In the genomic region with DNA sequence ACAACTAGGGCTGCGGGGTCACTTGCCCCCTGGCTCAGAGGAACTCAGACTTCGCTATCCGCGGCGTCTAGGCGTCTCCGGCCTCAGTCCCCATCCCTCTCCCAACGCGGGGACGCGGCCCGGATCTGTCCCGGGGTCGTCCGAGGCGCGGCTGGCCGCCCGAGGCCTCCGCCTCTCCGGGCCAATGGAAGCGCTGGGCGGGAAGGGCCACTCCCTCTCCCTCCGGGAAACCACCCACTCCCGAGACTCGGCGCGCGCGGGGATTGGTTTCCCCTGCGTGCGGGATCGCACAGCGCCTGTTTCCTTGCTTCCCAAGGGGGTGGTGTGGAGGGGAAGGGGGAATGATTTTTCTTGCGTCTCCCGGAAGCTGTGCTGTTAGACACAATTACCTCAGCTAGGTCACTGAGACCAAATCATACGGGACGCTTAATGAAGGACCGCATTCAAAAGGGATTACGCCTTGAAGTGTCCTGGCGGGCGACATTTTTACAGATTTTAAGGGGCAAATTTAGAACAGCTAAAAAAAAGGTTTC, we compare ENCODE assay signal across 1 cellular context.
TF ChIP-seq lines count a peak whose summit lies in the region.

No MANE protein-coding gene starts in this region.

TF ChIP-seq in HepG2, 621 proteins besides CTCF, POLR2A, EP300 and RAD21 (continued from another document and continues in another):
- TF ChIP-seq ZFYVE20 (CRISPR knock-in tag; IDR thresholded peaks at IDR 0.05; ENCODE audit: borderline replicate concordance, low read depth) (no peak), ZNF776 (CRISPR knock-in tag; IDR thresholded peaks at IDR 0.05) (no peak), ZNF7 (CRISPR knock-in tag; IDR thresholded peaks at IDR 0.05) (no peak), ZFP36 (IDR thresholded peaks at IDR 0.05; ENCODE audit: borderline replicate concordance, low read depth, low read length, partially characterized antibody) (no peak), ZNF337 (CRISPR knock-in tag; IDR thresholded peaks at IDR 0.05; ENCODE audit: borderline replicate concordance, low read depth) (no peak), MZF1 (CRISPR knock-in tag; IDR thresholded peaks at IDR 0.05; ENCODE audit: borderline replicate concordance) (0 out of 2 replicates have a peak, but pooled peaks have one; percentile 37), HOXA9 (CRISPR knock-in tag; IDR thresholded peaks at IDR 0.05; ENCODE audit: borderline replicate concordance) (no peak), AKAP8 (CRISPR knock-in tag; IDR thresholded peaks at IDR 0.05) (no peak), TOE1 (CRISPR knock-in tag; IDR thresholded peaks at IDR 0.05) (no peak), ZNF615 (CRISPR knock-in tag; IDR thresholded peaks at IDR 0.05; ENCODE audit: borderline replicate concordance) (no peak), NFYB (CRISPR knock-in tag; IDR thresholded peaks at IDR 0.05) (peak; percentile 78), ARID2 (CRISPR knock-in tag; IDR thresholded peaks at IDR 0.05; ENCODE audit: borderline replicate concordance) (peak; percentile 56; the same call in 1 of the 2 replicates), RCOR2 (CRISPR knock-in tag; IDR thresholded peaks at IDR 0.05) (peak; percentile 48; the same call in 1 of the 2 replicates), ZNF709 (CRISPR knock-in tag; IDR thresholded peaks at IDR 0.05) (no peak), PAX8 (CRISPR knock-in tag; IDR thresholded peaks at IDR 0.05; ENCODE audit: borderline replicate concordance) (no peak), ZNF839 (CRISPR knock-in tag; IDR thresholded peaks at IDR 0.05; ENCODE audit: borderline replicate concordance) (no peak), SMAD1 (CRISPR knock-in tag; IDR thresholded peaks at IDR 0.05; ENCODE audit: borderline replicate concordance, low read depth) (no peak), RNF2 (conservative IDR thresholded peaks at IDR 0.05; ENCODE audit: low read depth) (no peak), ZNF501 (CRISPR knock-in tag; IDR thresholded peaks at IDR 0.05) (no peak), STAG1 (CRISPR knock-in tag; IDR thresholded peaks at IDR 0.05) (no peak), ZNF343 (CRISPR knock-in tag; IDR thresholded peaks at IDR 0.05) (no peak), NRL (CRISPR knock-in tag; IDR thresholded peaks at IDR 0.05; ENCODE audit: borderline replicate concordance) (no peak), KMT2A (CRISPR knock-in tag; IDR thresholded peaks at IDR 0.05) (no peak), ZNF251 (CRISPR knock-in tag; IDR thresholded peaks at IDR 0.05) (no peak), RBAK (CRISPR knock-in tag; IDR thresholded peaks at IDR 0.05) (no peak), HNF4G (IDR thresholded peaks at IDR 0.05; ENCODE audit: borderline replicate concordance, low read depth, low read length) (no peak), HNF4G (CRISPR knock-in tag; IDR thresholded peaks at IDR 0.05; ENCODE audit: borderline replicate concordance, low read depth) (no peak), ZNF441 (CRISPR knock-in tag; IDR thresholded peaks at IDR 0.05; ENCODE audit: borderline replicate concordance) (no peak), ZFP36L1 (CRISPR knock-in tag; IDR thresholded peaks at IDR 0.05) (no peak), NR2F2 (IDR thresholded peaks at IDR 0.05; ENCODE audit: borderline replicate concordance, low read depth) (no peak), MAFK (conservative IDR thresholded peaks at IDR 0.05 in 1 of 2, IDR thresholded peaks at IDR 0.05 in 1 of 2; ENCODE audit: low read length in 2 of 2) (no peak), ZNF768 (CRISPR knock-in tag; IDR thresholded peaks at IDR 0.05) (no peak), PCBP2 (optimal IDR thresholded peaks at IDR 0.05; ENCODE audit: low read depth, low read length, poor library complexity, severe bottlenecking) (no peak), SRSF9 (IDR thresholded peaks at IDR 0.05; ENCODE audit: borderline replicate concordance, insufficient read depth, low read depth, low read length, poor library complexity, severe bottlenecking) (no peak), ELF3 (CRISPR knock-in tag; IDR thresholded peaks at IDR 0.05) (peak; percentile 52)
- TF ChIP-seq, protein P1, sequence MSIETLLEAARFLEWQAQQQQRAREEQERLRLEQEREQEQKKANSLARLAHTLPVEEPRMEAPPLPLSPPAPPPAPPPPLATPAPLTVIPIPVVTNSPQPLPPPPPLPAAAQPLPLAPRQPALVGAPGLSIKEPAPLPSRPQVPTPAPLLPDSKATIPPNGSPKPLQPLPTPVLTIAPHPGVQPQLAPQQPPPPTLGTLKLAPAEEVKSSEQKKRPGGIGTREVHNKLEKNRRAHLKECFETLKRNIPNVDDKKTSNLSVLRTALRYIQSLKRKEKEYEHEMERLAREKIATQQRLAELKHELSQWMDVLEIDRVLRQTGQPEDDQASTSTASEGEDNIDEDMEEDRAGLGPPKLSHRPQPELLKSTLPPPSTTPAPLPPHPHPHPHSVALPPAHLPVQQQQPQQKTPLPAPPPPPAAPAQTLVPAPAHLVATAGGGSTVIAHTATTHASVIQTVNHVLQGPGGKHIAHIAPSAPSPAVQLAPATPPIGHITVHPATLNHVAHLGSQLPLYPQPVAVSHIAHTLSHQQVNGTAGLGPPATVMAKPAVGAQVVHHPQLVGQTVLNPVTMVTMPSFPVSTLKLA (IDR thresholded peaks at IDR 0.05) = no peak
- TF ChIP-seq, protein P2, sequence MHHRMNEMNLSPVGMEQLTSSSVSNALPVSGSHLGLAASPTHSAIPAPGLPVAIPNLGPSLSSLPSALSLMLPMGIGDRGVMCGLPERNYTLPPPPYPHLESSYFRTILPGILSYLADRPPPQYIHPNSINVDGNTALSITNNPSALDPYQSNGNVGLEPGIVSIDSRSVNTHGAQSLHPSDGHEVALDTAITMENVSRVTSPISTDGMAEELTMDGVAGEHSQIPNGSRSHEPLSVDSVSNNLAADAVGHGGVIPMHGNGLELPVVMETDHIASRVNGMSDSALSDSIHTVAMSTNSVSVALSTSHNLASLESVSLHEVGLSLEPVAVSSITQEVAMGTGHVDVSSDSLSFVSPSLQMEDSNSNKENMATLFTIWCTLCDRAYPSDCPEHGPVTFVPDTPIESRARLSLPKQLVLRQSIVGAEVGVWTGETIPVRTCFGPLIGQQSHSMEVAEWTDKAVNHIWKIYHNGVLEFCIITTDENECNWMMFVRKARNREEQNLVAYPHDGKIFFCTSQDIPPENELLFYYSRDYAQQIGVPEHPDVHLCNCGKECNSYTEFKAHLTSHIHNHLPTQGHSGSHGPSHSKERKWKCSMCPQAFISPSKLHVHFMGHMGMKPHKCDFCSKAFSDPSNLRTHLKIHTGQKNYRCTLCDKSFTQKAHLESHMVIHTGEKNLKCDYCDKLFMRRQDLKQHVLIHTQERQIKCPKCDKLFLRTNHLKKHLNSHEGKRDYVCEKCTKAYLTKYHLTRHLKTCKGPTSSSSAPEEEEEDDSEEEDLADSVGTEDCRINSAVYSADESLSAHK (CRISPR knock-in tag; IDR thresholded peaks at IDR 0.05; ENCODE audit: borderline replicate concordance) = no peak
- TF ChIP-seq, protein P3, sequence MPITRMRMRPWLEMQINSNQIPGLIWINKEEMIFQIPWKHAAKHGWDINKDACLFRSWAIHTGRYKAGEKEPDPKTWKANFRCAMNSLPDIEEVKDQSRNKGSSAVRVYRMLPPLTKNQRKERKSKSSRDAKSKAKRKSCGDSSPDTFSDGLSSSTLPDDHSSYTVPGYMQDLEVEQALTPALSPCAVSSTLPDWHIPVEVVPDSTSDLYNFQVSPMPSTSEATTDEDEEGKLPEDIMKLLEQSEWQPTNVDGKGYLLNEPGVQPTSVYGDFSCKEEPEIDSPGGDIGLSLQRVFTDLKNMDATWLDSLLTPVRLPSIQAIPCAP (CRISPR knock-in tag; IDR thresholded peaks at IDR 0.05; ENCODE audit: low read depth) = no peak
- TF ChIP-seq, protein P4, sequence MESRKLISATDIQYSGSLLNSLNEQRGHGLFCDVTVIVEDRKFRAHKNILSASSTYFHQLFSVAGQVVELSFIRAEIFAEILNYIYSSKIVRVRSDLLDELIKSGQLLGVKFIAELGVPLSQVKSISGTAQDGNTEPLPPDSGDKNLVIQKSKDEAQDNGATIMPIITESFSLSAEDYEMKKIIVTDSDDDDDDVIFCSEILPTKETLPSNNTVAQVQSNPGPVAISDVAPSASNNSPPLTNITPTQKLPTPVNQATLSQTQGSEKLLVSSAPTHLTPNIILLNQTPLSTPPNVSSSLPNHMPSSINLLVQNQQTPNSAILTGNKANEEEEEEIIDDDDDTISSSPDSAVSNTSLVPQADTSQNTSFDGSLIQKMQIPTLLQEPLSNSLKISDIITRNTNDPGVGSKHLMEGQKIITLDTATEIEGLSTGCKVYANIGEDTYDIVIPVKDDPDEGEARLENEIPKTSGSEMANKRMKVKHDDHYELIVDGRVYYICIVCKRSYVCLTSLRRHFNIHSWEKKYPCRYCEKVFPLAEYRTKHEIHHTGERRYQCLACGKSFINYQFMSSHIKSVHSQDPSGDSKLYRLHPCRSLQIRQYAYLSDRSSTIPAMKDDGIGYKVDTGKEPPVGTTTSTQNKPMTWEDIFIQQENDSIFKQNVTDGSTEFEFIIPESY (CRISPR knock-in tag; IDR thresholded peaks at IDR 0.05) = no peak
- TF ChIP-seq, protein P5, sequence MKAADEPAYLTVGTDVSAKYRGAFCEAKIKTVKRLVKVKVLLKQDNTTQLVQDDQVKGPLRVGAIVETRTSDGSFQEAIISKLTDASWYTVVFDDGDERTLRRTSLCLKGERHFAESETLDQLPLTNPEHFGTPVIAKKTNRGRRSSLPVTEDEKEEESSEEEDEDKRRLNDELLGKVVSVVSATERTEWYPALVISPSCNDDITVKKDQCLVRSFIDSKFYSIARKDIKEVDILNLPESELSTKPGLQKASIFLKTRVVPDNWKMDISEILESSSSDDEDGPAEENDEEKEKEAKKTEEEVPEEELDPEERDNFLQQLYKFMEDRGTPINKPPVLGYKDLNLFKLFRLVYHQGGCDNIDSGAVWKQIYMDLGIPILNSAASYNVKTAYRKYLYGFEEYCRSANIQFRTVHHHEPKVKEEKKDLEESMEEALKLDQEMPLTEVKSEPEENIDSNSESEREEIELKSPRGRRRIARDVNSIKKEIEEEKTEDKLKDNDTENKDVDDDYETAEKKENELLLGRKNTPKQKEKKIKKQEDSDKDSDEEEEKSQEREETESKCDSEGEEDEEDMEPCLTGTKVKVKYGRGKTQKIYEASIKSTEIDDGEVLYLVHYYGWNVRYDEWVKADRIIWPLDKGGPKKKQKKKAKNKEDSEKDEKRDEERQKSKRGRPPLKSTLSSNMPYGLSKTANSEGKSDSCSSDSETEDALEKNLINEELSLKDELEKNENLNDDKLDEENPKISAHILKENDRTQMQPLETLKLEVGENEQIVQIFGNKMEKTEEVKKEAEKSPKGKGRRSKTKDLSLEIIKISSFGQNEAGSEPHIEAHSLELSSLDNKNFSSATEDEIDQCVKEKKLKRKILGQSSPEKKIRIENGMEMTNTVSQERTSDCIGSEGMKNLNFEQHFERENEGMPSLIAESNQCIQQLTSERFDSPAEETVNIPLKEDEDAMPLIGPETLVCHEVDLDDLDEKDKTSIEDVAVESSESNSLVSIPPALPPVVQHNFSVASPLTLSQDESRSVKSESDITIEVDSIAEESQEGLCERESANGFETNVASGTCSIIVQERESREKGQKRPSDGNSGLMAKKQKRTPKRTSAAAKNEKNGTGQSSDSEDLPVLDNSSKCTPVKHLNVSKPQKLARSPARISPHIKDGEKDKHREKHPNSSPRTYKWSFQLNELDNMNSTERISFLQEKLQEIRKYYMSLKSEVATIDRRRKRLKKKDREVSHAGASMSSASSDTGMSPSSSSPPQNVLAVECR (CRISPR knock-in tag; IDR thresholded peaks at IDR 0.05; ENCODE audit: borderline replicate concordance) = peak; percentile 22; the same call in 1 of the 2 replicates
- TF ChIP-seq, protein P6, sequence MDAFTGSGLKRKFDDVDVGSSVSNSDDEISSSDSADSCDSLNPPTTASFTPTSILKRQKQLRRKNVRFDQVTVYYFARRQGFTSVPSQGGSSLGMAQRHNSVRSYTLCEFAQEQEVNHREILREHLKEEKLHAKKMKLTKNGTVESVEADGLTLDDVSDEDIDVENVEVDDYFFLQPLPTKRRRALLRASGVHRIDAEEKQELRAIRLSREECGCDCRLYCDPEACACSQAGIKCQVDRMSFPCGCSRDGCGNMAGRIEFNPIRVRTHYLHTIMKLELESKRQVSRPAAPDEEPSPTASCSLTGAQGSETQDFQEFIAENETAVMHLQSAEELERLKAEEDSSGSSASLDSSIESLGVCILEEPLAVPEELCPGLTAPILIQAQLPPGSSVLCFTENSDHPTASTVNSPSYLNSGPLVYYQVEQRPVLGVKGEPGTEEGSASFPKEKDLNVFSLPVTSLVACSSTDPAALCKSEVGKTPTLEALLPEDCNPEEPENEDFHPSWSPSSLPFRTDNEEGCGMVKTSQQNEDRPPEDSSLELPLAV (CRISPR knock-in tag; conservative IDR thresholded peaks at IDR 0.05; ENCODE audit: low read depth) = no peak
- TF ChIP-seq, protein P7, sequence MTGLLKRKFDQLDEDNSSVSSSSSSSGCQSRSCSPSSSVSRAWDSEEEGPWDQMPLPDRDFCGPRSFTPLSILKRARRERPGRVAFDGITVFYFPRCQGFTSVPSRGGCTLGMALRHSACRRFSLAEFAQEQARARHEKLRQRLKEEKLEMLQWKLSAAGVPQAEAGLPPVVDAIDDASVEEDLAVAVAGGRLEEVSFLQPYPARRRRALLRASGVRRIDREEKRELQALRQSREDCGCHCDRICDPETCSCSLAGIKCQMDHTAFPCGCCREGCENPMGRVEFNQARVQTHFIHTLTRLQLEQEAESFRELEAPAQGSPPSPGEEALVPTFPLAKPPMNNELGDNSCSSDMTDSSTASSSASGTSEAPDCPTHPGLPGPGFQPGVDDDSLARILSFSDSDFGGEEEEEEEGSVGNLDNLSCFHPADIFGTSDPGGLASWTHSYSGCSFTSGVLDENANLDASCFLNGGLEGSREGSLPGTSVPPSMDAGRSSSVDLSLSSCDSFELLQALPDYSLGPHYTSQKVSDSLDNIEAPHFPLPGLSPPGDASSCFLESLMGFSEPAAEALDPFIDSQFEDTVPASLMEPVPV (CRISPR knock-in tag; IDR thresholded peaks at IDR 0.05) = no peak; the same call in 1 of the 2 replicates
- TF ChIP-seq, protein P8, sequence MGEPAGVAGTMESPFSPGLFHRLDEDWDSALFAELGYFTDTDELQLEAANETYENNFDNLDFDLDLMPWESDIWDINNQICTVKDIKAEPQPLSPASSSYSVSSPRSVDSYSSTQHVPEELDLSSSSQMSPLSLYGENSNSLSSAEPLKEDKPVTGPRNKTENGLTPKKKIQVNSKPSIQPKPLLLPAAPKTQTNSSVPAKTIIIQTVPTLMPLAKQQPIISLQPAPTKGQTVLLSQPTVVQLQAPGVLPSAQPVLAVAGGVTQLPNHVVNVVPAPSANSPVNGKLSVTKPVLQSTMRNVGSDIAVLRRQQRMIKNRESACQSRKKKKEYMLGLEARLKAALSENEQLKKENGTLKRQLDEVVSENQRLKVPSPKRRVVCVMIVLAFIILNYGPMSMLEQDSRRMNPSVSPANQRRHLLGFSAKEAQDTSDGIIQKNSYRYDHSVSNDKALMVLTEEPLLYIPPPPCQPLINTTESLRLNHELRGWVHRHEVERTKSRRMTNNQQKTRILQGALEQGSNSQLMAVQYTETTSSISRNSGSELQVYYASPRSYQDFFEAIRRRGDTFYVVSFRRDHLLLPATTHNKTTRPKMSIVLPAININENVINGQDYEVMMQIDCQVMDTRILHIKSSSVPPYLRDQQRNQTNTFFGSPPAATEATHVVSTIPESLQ (CRISPR knock-in tag; conservative IDR thresholded peaks at IDR 0.05) = 0 out of 2 replicates have a peak, but pooled peaks have one; percentile 34
- TF ChIP-seq, protein P9, sequence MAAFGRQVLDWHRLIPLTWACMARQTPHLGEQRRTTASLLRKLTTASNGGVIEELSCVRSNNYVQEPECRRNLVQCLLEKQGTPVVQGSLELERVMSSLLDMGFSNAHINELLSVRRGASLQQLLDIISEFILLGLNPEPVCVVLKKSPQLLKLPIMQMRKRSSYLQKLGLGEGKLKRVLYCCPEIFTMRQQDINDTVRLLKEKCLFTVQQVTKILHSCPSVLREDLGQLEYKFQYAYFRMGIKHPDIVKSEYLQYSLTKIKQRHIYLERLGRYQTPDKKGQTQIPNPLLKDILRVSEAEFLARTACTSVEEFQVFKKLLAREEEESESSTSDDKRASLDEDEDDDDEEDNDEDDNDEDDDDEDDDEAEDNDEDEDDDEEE (CRISPR knock-in tag; IDR thresholded peaks at IDR 0.05) = no peak
